Comparison of ENCODE assay signal across 8 cellular contexts in the genomic region with DNA sequence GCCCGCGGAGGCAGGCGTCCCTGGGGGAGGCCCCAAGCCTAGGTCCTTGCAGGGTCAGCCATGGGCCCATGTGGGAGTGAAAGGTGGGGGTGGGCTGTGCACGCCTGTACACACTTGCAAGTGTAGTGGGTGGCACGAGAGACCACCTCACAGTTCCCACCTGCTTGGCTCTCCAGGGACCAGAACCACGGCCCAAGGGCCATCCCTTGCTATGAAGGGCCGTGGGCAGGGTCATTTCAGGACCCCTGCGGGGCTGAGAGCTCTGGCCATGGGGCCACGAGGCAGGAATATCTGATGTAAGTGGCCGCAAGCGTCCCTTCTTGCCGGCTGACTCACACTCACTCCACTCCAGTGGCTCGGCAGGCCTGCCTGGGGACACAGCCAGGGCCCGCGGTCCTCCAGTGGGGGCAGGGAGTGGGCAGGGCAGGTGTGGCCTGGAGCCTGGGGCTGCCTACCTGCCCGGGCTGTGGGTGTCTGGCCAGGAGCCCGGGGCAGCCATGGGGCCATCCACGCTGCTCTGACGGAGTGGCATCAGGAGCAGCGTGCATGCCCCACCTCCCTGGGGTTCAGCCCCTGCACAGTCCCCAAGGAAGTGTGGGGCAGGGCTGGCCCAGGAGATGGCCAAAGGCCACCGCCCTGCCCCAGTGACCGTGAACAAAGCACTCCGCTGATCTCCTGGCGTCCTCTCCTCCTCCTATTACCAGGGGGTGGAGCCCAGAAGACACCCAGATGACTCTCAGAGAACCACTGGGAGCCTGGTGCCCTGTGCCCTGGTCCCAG. TPM values are rescaled to one million over a fixed set of nuclear protein-coding genes. Genes with fewer than 3 reads are reported as not detected.
A peak's percentile ranks its signal among the peaks of the same experiment; 100 is the strongest.
DNase-seq lines count a peak whose midpoint lies in the region; ATAC-seq, FAIRE-seq and TF ChIP-seq lines count a peak whose summit lies in the region.

No MANE protein-coding gene starts in this region.

- H4K20me1 ChIP-seq in K562 (replicated peaks; ENCODE audit: control insufficient read depth, insufficient read depth, low read length), result no peaks in the 10 kb centered on the region

- H3K4me1 Mint-ChIP-seq in stimulated activated naive B cell treated with anti-CD40 and anti-IgM and Interleukin-4, amounts not matched to agents 10 μg/mL and 1 μg/mL and 100 μg/mL, for 72 hours, result peaks cover 32 to 66% of the 10 kb centered on the region in 2 donors

- H3K27me3 ChIP-seq in K562 (ENCODE audit: control insufficient read depth in 2 of 2, insufficient read depth in 2 of 2, low read length in 2 of 2), result no peaks in the 10 kb centered on the region

- H3K4me3 ChIP-seq in K562 (peak overlapping the region; percentile 76), kidney (ENCODE audit: low read length in 2 of 2) (peak overlapping the region in 1 of 2 donors; percentile 28)

- peak; percentile 29 to 30; a peak in 3 of 4 replicates for TF ChIP-seq RAD21 in K562 (CRISPR knock-in tag; conservative IDR thresholded peaks at IDR 0.05 in 1 of 2, IDR thresholded peaks at IDR 0.05 in 1 of 2)

- peak overlapping the region; percentile 84 to 89 for H3K4me3 Mint-ChIP-seq in stimulated activated naive B cell treated with anti-CD40 and anti-IgM and Interleukin-4, amounts not matched to agents 10 μg/mL and 1 μg/mL and 100 μg/mL, for 72 hours

- CTCF ChIA-PET in K562 (lab: Yijun Ruan, JAX; ENCODE audit: low intra/inter-chr PET ratio), result no interaction called here

- H3K27ac Mint-ChIP-seq in stimulated activated naive B cell treated with anti-CD40 and anti-IgM and Interleukin-4, amounts not matched to agents 10 μg/mL and 1 μg/mL and 100 μg/mL, for 72 hours, result peak overlapping the region; percentile 96

- peak overlapping the region; percentile 95 for H3K4me2 ChIP-seq in K562 (ENCODE audit: insufficient read depth, low read length)

- intact Hi-C loops in K562 (cut with micrococcal nuclease), result loop anchor here (5.0 kb wide), 1 partner anchor 132 kb away; no protein-coding TSS in a partner anchor
- intact Hi-C loops in kidney (cut with DNase I), result no loop called here

- in situ Hi-C loops in K562 (cut with MboI), result no loop called here

- TF ChIP-seq CTCF in K562 (IDR thresholded peaks at IDR 0.05 in 2 of 3, conservative IDR thresholded peaks at IDR 0.05 in 1 of 3; ENCODE audit: insufficient read depth in 2 of 3, low read depth in 1 of 3, low read length in 3 of 3), result no peak; a peak in 1 of 6 replicates
- no peak for TF ChIP-seq CTCF in kidney (IDR thresholded peaks at IDR 0.05; ENCODE audit: borderline replicate concordance, extremely low read depth, insufficient read depth)

- peak; percentile 91 for FAIRE-seq in K562 (lab: Jason Lieb, UNC)
- FAIRE-seq in kidney (lab: Jason Lieb, UNC), result no peak

- no peaks in the 10 kb centered on the region for H3K9me3 ChIP-seq in ES-I3 (ENCODE audit: control insufficient read depth, insufficient read depth, low read length)
- H3K9me3 ChIP-seq in K562 (replicated peaks; ENCODE audit: control insufficient read depth, insufficient read depth, low read depth, low read length), result no peaks in the 10 kb centered on the region
- no peaks in the 10 kb centered on the region for H3K9me3 ChIP-seq in kidney (ENCODE audit: control insufficient read depth in 1 of 2, low read length in 2 of 2)

- peak; percentile 73 for ATAC-seq in K562
- no peak for ATAC-seq in stimulated activated naive B cell treated with anti-CD40 and anti-IgM and Interleukin-4, amounts not matched to agents 10 μg/mL and 1 μg/mL and 100 μg/mL, for 72 hours (replicated peaks)
- ATAC-seq in HG03139 (IDR thresholded peaks at IDR 0.05; ENCODE audit: unreplicated experiment), result no peak
- ATAC-seq in GM18519 (IDR thresholded peaks at IDR 0.05; ENCODE audit: low FRiP score, unreplicated experiment), result no peak

- H3K9me3 Mint-ChIP-seq in stimulated activated naive B cell treated with anti-CD40 and anti-IgM and Interleukin-4, amounts not matched to agents 10 μg/mL and 1 μg/mL and 100 μg/mL, for 72 hours, result no peaks in the 10 kb centered on the region

- POLR2A ChIA-PET in K562 (lab: Yijun Ruan, JAX), result interaction anchor here (0.6 to 6.8 kb wide), 15 partner anchors 8 to 204 kb away, joined by 3 to 72 read pairs (median 4); a partner anchor contains a TSS

- H2AFZ ChIP-seq in K562 (ENCODE audit: low read depth, low read length), result peak overlapping the region; percentile 86

- DNase-seq in NCI-H510A treated with DMSO at 0.1 percent for 48 hours (lab: John Stamatoyannopoulos, UW) (peak; percentile 74), K562 (ENCODE audit: extremely low read depth in 1 of 4, low spot score in 3 of 4) (peak in 2 of 4 experiments; percentile 65 to 89), kidney (peak; percentile 96), NCI-H1436 (lab: John Stamatoyannopoulos, UW) (no peak)
- DNase-seq in stimulated activated naive B cell treated with anti-CD40 and anti-IgM and Interleukin-4, amounts not matched to agents 10 μg/mL and 1 μg/mL and 100 μg/mL, for 72 hours, result no peak

- H3K79me2 ChIP-seq in K562 (ENCODE audit: control insufficient read depth, insufficient read depth, low read length), result peaks cover 13% of the 10 kb centered on the region

- H3K9ac ChIP-seq in ES-I3 (ENCODE audit: low read depth, low read length) (peak overlapping the region; percentile 65; the same call in 1 of the 2 replicates), K562 (ENCODE audit: insufficient read depth in 1 of 2, low read depth in 2 of 2, low read length in 2 of 2) (peak overlapping the region; percentile 97 to 98), kidney (ENCODE audit: low read length in 2 of 2) (peak overlapping the region; percentile 8 to 63)

- H3K27ac ChIP-seq in K562 (ENCODE audit: extremely low read depth, low read depth, low read length) (peak overlapping the region; percentile 100), kidney (ENCODE audit: low read depth in 2 of 2, low read length in 2 of 2) (peak overlapping the region; percentile 97 to 99)

- H3K4me1 ChIP-seq in ES-I3 (ENCODE audit: insufficient read depth, low read length), result peaks cover 32% of the 10 kb centered on the region; the same call in 1 of the 2 replicates
- peaks cover 54 to 88% of the 10 kb centered on the region in 2 experiments for H3K4me1 ChIP-seq in K562 (replicated peaks in 1 of 2; ENCODE audit: control insufficient read depth in 2 of 2, insufficient read depth in 2 of 2, low read length in 2 of 2)
- peaks cover 20 to 43% of the 10 kb centered on the region in 2 donors for H3K4me1 ChIP-seq in kidney (ENCODE audit: control insufficient read depth in 1 of 2, insufficient read depth in 1 of 2, low read depth in 1 of 2, low read length in 2 of 2)

- BruUV-seq in K562 (replicated peaks; lab: Mats Ljungman, UMichigan), result TSS peak; percentile 36

- no peaks in the 10 kb centered on the region for H3K27me3 Mint-ChIP-seq in stimulated activated naive B cell treated with anti-CD40 and anti-IgM and Interleukin-4, amounts not matched to agents 10 μg/mL and 1 μg/mL and 100 μg/mL, for 72 hours

- no peaks in the 10 kb centered on the region for H3K36me3 ChIP-seq in ES-I3 (ENCODE audit: insufficient read depth, low read length)
- no peaks in the 10 kb centered on the region for H3K36me3 ChIP-seq in K562 (ENCODE audit: control insufficient read depth, insufficient read depth, low read length)
- no peaks in the 10 kb centered on the region for H3K36me3 ChIP-seq in kidney (ENCODE audit: control insufficient read depth in 1 of 2, insufficient read depth in 2 of 2, low read length in 2 of 2)

- no peaks in the 10 kb centered on the region for H3K9me1 ChIP-seq in K562 (ENCODE audit: control insufficient read depth, insufficient read depth, low read length)

- peak; percentile 77 for TF ChIP-seq POLR2A in K562 (conservative IDR thresholded peaks at IDR 0.05)

- WGBS in K562 (ENCODE audit: insufficient coverage, low coverage, missing lambda C conversion rate), result 3% methylated on average over 24 of the region's 24 CpGs

- TF ChIP-seq EP300 in K562 (IDR thresholded peaks at IDR 0.05; ENCODE audit: low read length), result peak; percentile 90

- no peaks in the 10 kb centered on the region for H3K36me3 Mint-ChIP-seq in stimulated activated naive B cell treated with anti-CD40 and anti-IgM and Interleukin-4, amounts not matched to agents 10 μg/mL and 1 μg/mL and 100 μg/mL, for 72 hours

RNA-seq across cellular contexts. Expression of a gene that starts 8.6 kb away (rescaled TPM):
- total RNA-seq in K562 (2011; cell fraction: chromatin; rRNA removed; ENCODE audit: low replicate concordance), result 62.3 and 206 TPM in 2 replicates
- 137 and 161 TPM in 2 replicates for total RNA-seq in K562 (2011; cell fraction: nucleolus; rRNA removed)
- total RNA-seq in K562 (2011; cell fraction: nucleoplasm; rRNA removed), result 83.2 and 85.9 TPM in 2 replicates
- 83.9 and 114 TPM in 2 replicates for total RNA-seq in K562 (2014; rRNA removed)
- total RNA-seq in K562 (2014; rRNA removed; fragmentation: Illumina TruSeq; extraction: Trizol), result 19.3 and 22.0 TPM in 2 replicates
- total RNA-seq in K562 (2015; rRNA removed; fragmentation: Illumina TruSeq; extraction: Trizol), result 48.6 and 51.9 TPM in 2 replicates
- 179 and 191 TPM in 2 replicates for total RNA-seq in K562 (2021)
- 59.3 and 97.4 TPM in 2 replicates for polyA plus RNA-seq in K562 (2011; rRNA removed)
- polyA plus RNA-seq in K562 (2011; cell fraction: cytosol; rRNA removed), result 77.0 and 149 TPM in 2 replicates
- polyA plus RNA-seq in K562 (2011; cell fraction: nucleus; rRNA removed), result 131 and 186 TPM in 2 replicates
- polyA plus RNA-seq in K562 (2012), result 69.2 and 176 TPM in 2 replicates
- polyA plus RNA-seq in K562 (2014; fragmentation: Illumina TruSeq; extraction: Trizol), result 44.6 and 77.5 TPM in 2 replicates
- polyA plus RNA-seq in K562 (2014; fragmentation: Nextera tagmentation; extraction: Ambion mirVana), result 1 to 10 TPM; 5.1 to 5.5 TPM
- 87.2 and 91.7 TPM in 2 replicates for polyA plus RNA-seq in K562 (2014; rRNA removed)
- polyA minus RNA-seq in K562 (2011; rRNA and poly(A)+ RNA removed), result 39.4 and 48.9 TPM in 2 replicates
- 99.7 and 155 TPM in 2 replicates for polyA minus RNA-seq in K562 (2011; cell fraction: cytosol; rRNA and poly(A)+ RNA removed)
- 43.6 and 57.8 TPM in 2 replicates for polyA minus RNA-seq in K562 (2011; cell fraction: nucleus; rRNA and poly(A)+ RNA removed)
- total RNA-seq in kidney, result 190 TPM
- polyA plus RNA-seq in kidney (ENCODE audit: insufficient read depth, low read depth, low replicate concordance), result 67.2 TPM

RNA-seq across cellular contexts. Expression of a gene that starts 36.5 kb away (rescaled TPM):
- total RNA-seq in K562 (2011; cell fraction: chromatin; rRNA removed; ENCODE audit: low replicate concordance), result 14.5 and 31.8 TPM in 2 replicates
- total RNA-seq in K562 (2011; cell fraction: nucleolus; rRNA removed), result 13.9 and 14.7 TPM in 2 replicates
- total RNA-seq in K562 (2011; cell fraction: nucleoplasm; rRNA removed), result 13.0 and 13.8 TPM in 2 replicates
- 6.0 TPM in 2 replicates for total RNA-seq in K562 (2014; rRNA removed)
- total RNA-seq in K562 (2014; rRNA removed; fragmentation: Illumina TruSeq; extraction: Trizol), result 2.6 and 2.7 TPM in 2 replicates
- 5.4 and 5.8 TPM in 2 replicates for total RNA-seq in K562 (2015; rRNA removed; fragmentation: Illumina TruSeq; extraction: Trizol)
- 20.5 and 24.1 TPM in 2 replicates for total RNA-seq in K562 (2021)
- 10.9 and 24.8 TPM in 2 replicates for polyA plus RNA-seq in K562 (2011; rRNA removed)
- polyA plus RNA-seq in K562 (2011; cell fraction: cytosol; rRNA removed), result 30.7 and 31.8 TPM in 2 replicates
- 10.5 and 12.5 TPM in 2 replicates for polyA plus RNA-seq in K562 (2011; cell fraction: nucleus; rRNA removed)
- polyA plus RNA-seq in K562 (2012), result 10.9 and 12.9 TPM in 2 replicates
- polyA plus RNA-seq in K562 (2014; fragmentation: Illumina TruSeq; extraction: Trizol), result 11.9 and 12.0 TPM in 2 replicates
- polyA plus RNA-seq in K562 (2014; fragmentation: Nextera tagmentation; extraction: Ambion mirVana), result 1 to 10 TPM; 1.1 to 2.2 TPM
- 8.2 and 10.3 TPM in 2 replicates for polyA plus RNA-seq in K562 (2014; rRNA removed)
- 10.3 and 10.6 TPM in 2 replicates for polyA minus RNA-seq in K562 (2011; rRNA and poly(A)+ RNA removed)
- 26.8 and 37.9 TPM in 2 replicates for polyA minus RNA-seq in K562 (2011; cell fraction: cytosol; rRNA and poly(A)+ RNA removed)
- polyA minus RNA-seq in K562 (2011; cell fraction: nucleus; rRNA and poly(A)+ RNA removed), result 3.9 and 8.2 TPM in 2 replicates
- 59.7 TPM for total RNA-seq in kidney
- polyA plus RNA-seq in kidney (ENCODE audit: insufficient read depth, low read depth, low replicate concordance), result 16.9 TPM

RNA-seq across cellular contexts. Expression of a gene that starts 37.1 kb away (rescaled TPM):
- 6.2 and 19.6 TPM in 2 replicates for total RNA-seq in K562 (2011; cell fraction: chromatin; rRNA removed; ENCODE audit: low replicate concordance)
- total RNA-seq in K562 (2011; cell fraction: nucleolus; rRNA removed), result 14.0 and 17.2 TPM in 2 replicates
- 8.0 and 12.0 TPM in 2 replicates for total RNA-seq in K562 (2011; cell fraction: nucleoplasm; rRNA removed)
- 0.94 and 1.2 TPM in 2 replicates for total RNA-seq in K562 (2014; rRNA removed)
- total RNA-seq in K562 (2014; rRNA removed; fragmentation: Illumina TruSeq; extraction: Trizol), result 0.25 and 0.48 TPM in 2 replicates
- 0.53 and 0.72 TPM in 2 replicates for total RNA-seq in K562 (2015; rRNA removed; fragmentation: Illumina TruSeq; extraction: Trizol)
- 1.6 TPM in 2 replicates for total RNA-seq in K562 (2021)
- 2.6 and 9.3 TPM in 2 replicates for polyA plus RNA-seq in K562 (2011; rRNA removed)
- polyA plus RNA-seq in K562 (2011; cell fraction: cytosol; rRNA removed), result 3.7 and 5.5 TPM in 2 replicates
- 59.2 and 77.4 TPM in 2 replicates for polyA plus RNA-seq in K562 (2011; cell fraction: nucleus; rRNA removed)
- 2.1 and 5.9 TPM in 2 replicates for polyA plus RNA-seq in K562 (2012)
- polyA plus RNA-seq in K562 (2014; fragmentation: Illumina TruSeq; extraction: Trizol), result 0.78 and 1.4 TPM in 2 replicates
- polyA plus RNA-seq in K562 (2014; fragmentation: Nextera tagmentation; extraction: Ambion mirVana), result under 1 TPM; 0.07 to 0.13 TPM
- polyA plus RNA-seq in K562 (2014; rRNA removed), result 1.6 and 3.9 TPM in 2 replicates
- polyA minus RNA-seq in K562 (2011; rRNA and poly(A)+ RNA removed), result 0.60 and 0.74 TPM in 2 replicates
- polyA minus RNA-seq in K562 (2011; cell fraction: cytosol; rRNA and poly(A)+ RNA removed), result not detected in 2 replicates
- 5.4 and 8.3 TPM in 2 replicates for polyA minus RNA-seq in K562 (2011; cell fraction: nucleus; rRNA and poly(A)+ RNA removed)
- total RNA-seq in kidney, result 4.3 TPM
- 8.9 TPM for polyA plus RNA-seq in kidney (ENCODE audit: insufficient read depth, low read depth, low replicate concordance)

RNA-seq across cellular contexts. Expression of a gene that starts 44.1 kb away (rescaled TPM):
- total RNA-seq in K562 (2011; cell fraction: chromatin; rRNA removed; ENCODE audit: low replicate concordance), result 7.3 and 29.0 TPM in 2 replicates
- 16.4 and 17.0 TPM in 2 replicates for total RNA-seq in K562 (2011; cell fraction: nucleolus; rRNA removed)
- total RNA-seq in K562 (2011; cell fraction: nucleoplasm; rRNA removed), result 14.3 and 16.7 TPM in 2 replicates
- total RNA-seq in K562 (2014; rRNA removed) (5.6 and 8.1 TPM in 2 replicates), K562 (2014; rRNA removed; fragmentation: Illumina TruSeq; extraction: Trizol) (1.5 and 2.0 TPM in 2 replicates), K562 (2015; rRNA removed; fragmentation: Illumina TruSeq; extraction: Trizol) (6.4 and 6.9 TPM in 2 replicates), K562 (2021) (13.3 and 15.6 TPM in 2 replicates), kidney (70.3 TPM)
- polyA plus RNA-seq in K562 (2011; rRNA removed) (10.2 and 30.9 TPM in 2 replicates), K562 (2014; fragmentation: Illumina TruSeq; extraction: Trizol) (7.4 and 11.0 TPM in 2 replicates), K562 (2014; fragmentation: Nextera tagmentation; extraction: Ambion mirVana) (under 1 TPM; 0.10 to 0.28 TPM), K562 (2014; rRNA removed) (9.6 TPM in 2 replicates), kidney (ENCODE audit: insufficient read depth, low read depth, low replicate concordance) (57.0 TPM)
- polyA plus RNA-seq in K562 (2011; cell fraction: cytosol; rRNA removed), result 21.5 and 25.6 TPM in 2 replicates
- polyA plus RNA-seq in K562 (2011; cell fraction: nucleus; rRNA removed), result 21.2 and 25.9 TPM in 2 replicates
- 18.5 and 62.5 TPM in 2 replicates for polyA plus RNA-seq in K562 (2012)
- 4.1 and 4.9 TPM in 2 replicates for polyA minus RNA-seq in K562 (2011; rRNA and poly(A)+ RNA removed)
- 15.5 and 42.0 TPM in 2 replicates for polyA minus RNA-seq in K562 (2011; cell fraction: cytosol; rRNA and poly(A)+ RNA removed)
- 5.9 and 11.9 TPM in 2 replicates for polyA minus RNA-seq in K562 (2011; cell fraction: nucleus; rRNA and poly(A)+ RNA removed)

Comparison
In these comparisons a context has a peak if more than half of its experiments do, and no peak if none do; other contexts are left out.
1. H3K9ac ChIP-seq: peak in every context shown above with its lines; median percentile 98 in K562; 65 in ES-I3; 36 in kidney.
2. DNase-seq: peak in NCI-H510A treated with DMSO at 0.1 percent for 48 hours (single experiment) and kidney (single experiment); none in stimulated activated naive B cell treated with anti-CD40 and anti-IgM and Interleukin-4, amounts not matched to agents 10 μg/mL and 1 μg/mL and 100 μg/mL, for 72 hours (single experiment) and NCI-H1436 (single experiment).